Comparison of ENCODE assay signal across 2 cellular contexts in the genomic region with DNA sequence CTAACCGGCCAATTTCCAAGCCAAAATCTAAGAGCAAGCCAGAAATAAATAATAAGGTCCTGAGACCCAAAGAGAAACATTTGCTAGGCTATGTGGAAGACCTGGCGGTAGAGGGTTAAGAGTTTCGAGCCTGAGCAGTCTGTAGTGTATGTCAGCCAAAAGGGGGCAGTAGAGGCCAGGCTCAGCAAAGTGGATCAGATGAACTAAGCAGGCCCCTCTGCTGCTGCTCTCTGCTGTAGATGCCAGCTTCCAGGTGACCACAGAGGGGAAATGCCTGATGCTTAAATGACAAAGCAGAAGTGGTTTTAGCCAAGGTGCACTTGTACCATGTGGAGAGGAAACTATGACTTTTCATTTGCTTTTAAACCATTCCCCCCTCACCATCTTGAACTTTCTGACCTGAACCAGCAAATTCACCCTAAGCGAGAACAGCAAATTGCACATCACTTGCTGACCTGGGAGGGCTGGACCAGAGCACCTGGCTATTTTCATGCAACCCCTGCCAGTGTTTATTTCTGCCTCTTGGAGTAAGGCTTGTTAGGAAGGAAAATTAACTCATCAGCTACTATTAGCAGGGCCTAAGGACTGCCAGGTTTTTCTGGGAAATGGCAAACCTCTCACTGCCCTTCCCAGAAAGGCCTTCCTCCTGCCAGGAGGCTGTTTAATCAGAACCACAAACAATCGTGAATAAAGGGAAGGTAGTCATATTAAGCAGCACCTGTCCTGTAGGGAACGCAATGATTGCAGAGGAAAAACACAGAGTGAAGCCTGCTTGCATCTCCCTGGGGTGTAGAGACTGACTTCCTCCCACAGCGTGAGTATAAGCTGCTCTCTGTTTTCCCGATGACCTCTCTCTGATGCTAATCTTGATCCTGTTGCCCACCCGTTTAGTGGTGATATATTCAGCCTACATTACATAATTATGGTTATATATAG.
TF ChIP-seq lines count a peak whose summit lies in the region.

No MANE protein-coding gene starts in this region.

TF ChIP-seq in endothelial cell of umbilical vein, 7 proteins besides CTCF, POLR2A, EP300 and RAD21 (continued from another document):
- TF ChIP-seq EZH2 (IDR thresholded peaks at IDR 0.05; ENCODE audit: borderline replicate concordance, low read depth, low read length, severe bottlenecking) = no peak
- no peak for TF ChIP-seq JUN (IDR thresholded peaks at IDR 0.05; ENCODE audit: borderline replicate concordance, insufficient read depth, insufficient read length, low read depth)
- TF ChIP-seq POLR2AphosphoS5 (IDR thresholded peaks at IDR 0.05; ENCODE audit: insufficient read depth, low read depth, low read length) = no peak
- TF ChIP-seq FOS (IDR thresholded peaks at IDR 0.05; ENCODE audit: borderline replicate concordance, insufficient read depth, low read length) = no peak
- no peak for TF ChIP-seq GATA2 (IDR thresholded peaks at IDR 0.05; ENCODE audit: insufficient read depth, insufficient read length, low read depth, low read length)
- no peak for TF ChIP-seq MYC (IDR thresholded peaks at IDR 0.05; ENCODE audit: low read depth, low read length)

TF ChIP-seq in neural cell, 6 proteins besides CTCF, POLR2A, EP300 and RAD21 (continued from another document):
- TF ChIP-seq REST (IDR thresholded peaks at IDR 0.05; ENCODE audit: borderline replicate concordance) = no peak
- TF ChIP-seq TAF1 (IDR thresholded peaks at IDR 0.05; ENCODE audit: low read depth) = no peak
